Comparison of ENCODE assay signal across 18 cellular contexts in the genomic region with DNA sequence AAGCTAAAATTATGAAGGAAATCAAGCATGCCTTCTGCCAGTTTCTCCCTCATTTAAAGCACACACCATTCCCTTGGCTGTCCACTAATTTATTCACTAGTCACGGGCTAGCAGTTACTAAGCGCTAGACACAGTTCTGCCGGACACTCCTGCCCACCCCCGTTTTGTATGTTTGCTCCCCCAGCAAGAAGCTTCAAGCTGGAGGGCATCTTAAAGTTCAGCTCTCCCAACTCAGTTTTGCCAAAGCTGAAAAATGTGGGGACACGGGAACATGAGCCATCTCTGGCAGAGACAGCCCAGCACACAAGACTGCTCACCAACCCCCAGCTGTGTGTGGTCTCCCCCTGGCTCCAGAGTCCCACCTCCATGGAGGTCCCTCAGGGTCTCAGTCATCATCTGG.
A peak's percentile ranks its signal among the peaks of the same experiment; 100 is the strongest.
DNase-seq lines count a peak whose midpoint lies in the region; ATAC-seq and TF ChIP-seq lines count a peak whose summit lies in the region.
"Had no signal": no experiment of that assay in that cellular context is flagged by ENCODE, and none has a peak within 500 bp of the region (broad histone marks: within the 10 kb centered on the region; RNA-seq: fewer than 3 reads in every experiment).

No MANE protein-coding gene starts in this region.

- TF ChIP-seq CTCF in coronary artery (IDR thresholded peaks at IDR 0.05): no peak
- no peak for TF ChIP-seq CTCF in type B pancreatic cell (conservative IDR thresholded peaks at IDR 0.05)
- no peak for TF ChIP-seq CTCF in lower leg skin (IDR thresholded peaks at IDR 0.05)

- no peak overlapping the region for H3K4me3 Mint-ChIP-seq in activated CD4-positive, alpha-beta T cell treated with anti-CD3 and anti-CD28 coated beads, Interleukin-2, amount 10 ng/mL, durations not matched to agents 7 days and 5 days
- H3K4me3 Mint-ChIP-seq in type B pancreatic cell: no peak overlapping the region
- H3K4me3 Mint-ChIP-seq: CD14-positive monocyte; CD8-positive, alpha-beta T cell had no signal

- CTCF ChIA-PET in activated CD4-positive, alpha-beta T cell treated with anti-CD3 and anti-CD28 coated beads, Interleukin-2, amount 10 ng/mL, durations not matched to agents 7 days and 5 days (lab: Charles Lee): no interaction called here

- peak overlapping the region; percentile 25 for H3K27ac Mint-ChIP-seq in activated CD4-positive, alpha-beta T cell treated with anti-CD3 and anti-CD28 coated beads, Interleukin-2, amount 10 ng/mL, durations not matched to agents 7 days and 5 days
- no peak overlapping the region for H3K27ac Mint-ChIP-seq in type B pancreatic cell
- H3K27ac Mint-ChIP-seq: CD8-positive, alpha-beta T cell had no signal

- H3K4me3 ChIP-seq in coronary artery: no peak overlapping the region
- no peak overlapping the region for H3K4me3 ChIP-seq in lower leg skin (ENCODE audit: low read depth, poor library complexity, severe bottlenecking)

- 79 to 93% methylated on average over 5 of the region's 5 CpGs for WGBS in lower leg skin, 2 donors

- no peak for DNase-seq in activated CD4-positive, alpha-beta T cell treated with anti-CD3 and anti-CD28 coated beads, Interleukin-2, amount 10 ng/mL, durations not matched to agents 7 days and 5 days
- DNase-seq in activated CD4-positive, alpha-beta T cell treated with anti-CD3 and anti-CD28 coated beads for 48 hours: no peak
- peak; percentile 29 for DNase-seq in coronary artery (ENCODE audit: low spot score)
- DNase-seq in mesenteric fat pad (ENCODE audit: low spot score): peak; percentile 43
- DNase-seq in type B pancreatic cell (ENCODE audit: extremely low spot score, unreplicated experiment): peak; percentile 42
- DNase-seq in occipital lobe (lab: John Stamatoyannopoulos, UW): no peak
- no peak for DNase-seq in lower leg skin (ENCODE audit: low spot score in 2 of 2)
- DNase-seq: CD8-positive, alpha-beta T cell; COR-L47; DMS153; DMS79 treated with DMSO at 0.1 percent for 48 hours; EL; GOT3 had no signal

- POLR2A ChIA-PET in activated CD4-positive, alpha-beta T cell treated with anti-CD3 and anti-CD28 coated beads, Interleukin-2, amount 10 ng/mL, durations not matched to agents 7 days and 5 days (lab: Charles Lee): no interaction called here

- H3K27me3 Mint-ChIP-seq in activated CD4-positive, alpha-beta T cell treated with anti-CD3 and anti-CD28 coated beads, Interleukin-2, amount 10 ng/mL, durations not matched to agents 7 days and 5 days: no peaks in the 10 kb centered on the region
- no peaks in the 10 kb centered on the region for H3K27me3 Mint-ChIP-seq in type B pancreatic cell

- peaks cover 4% of the 10 kb centered on the region for H3K9me3 Mint-ChIP-seq in activated CD4-positive, alpha-beta T cell treated with anti-CD3 and anti-CD28 coated beads, Interleukin-2, amount 10 ng/mL, durations not matched to agents 7 days and 5 days
- no peaks in the 10 kb centered on the region for H3K9me3 Mint-ChIP-seq in type B pancreatic cell

- H3K27ac ChIP-seq in coronary artery: no peak overlapping the region
- H3K27ac ChIP-seq: 22Rv1, HL-60 had no signal

- no peak for ATAC-seq in SK-N-SH treated with all-trans-retinoic acid at 6 μM for 48 hours
- ATAC-seq: CD8-positive, alpha-beta T cell; HCT116 had no signal

- no peak for TF ChIP-seq POLR2A in lower leg skin (IDR thresholded peaks at IDR 0.05)

- no peaks in the 10 kb centered on the region for H3K4me1 Mint-ChIP-seq in activated CD4-positive, alpha-beta T cell treated with anti-CD3 and anti-CD28 coated beads, Interleukin-2, amount 10 ng/mL, durations not matched to agents 7 days and 5 days
- no peaks in the 10 kb centered on the region for H3K4me1 Mint-ChIP-seq in type B pancreatic cell (ENCODE audit: unreplicated experiment)
- H3K4me1 Mint-ChIP-seq: CD14-positive monocyte had no signal

- H3K36me3 Mint-ChIP-seq in activated CD4-positive, alpha-beta T cell treated with anti-CD3 and anti-CD28 coated beads, Interleukin-2, amount 10 ng/mL, durations not matched to agents 7 days and 5 days (ENCODE audit: low read depth): peaks cover 6% of the 10 kb centered on the region
- H3K36me3 Mint-ChIP-seq in type B pancreatic cell: no peaks in the 10 kb centered on the region

- intact Hi-C loops in lower leg skin (cut with DNase I; ENCODE audit: low total_unique reads): no loop called here

TF ChIP-seq in SK-N-SH treated with all-trans-retinoic acid at 6 μM for 48 hours, 23 proteins besides CTCF, POLR2A, EP300 and RAD21 (continues in another document):
- TF ChIP-seq, protein P1, sequence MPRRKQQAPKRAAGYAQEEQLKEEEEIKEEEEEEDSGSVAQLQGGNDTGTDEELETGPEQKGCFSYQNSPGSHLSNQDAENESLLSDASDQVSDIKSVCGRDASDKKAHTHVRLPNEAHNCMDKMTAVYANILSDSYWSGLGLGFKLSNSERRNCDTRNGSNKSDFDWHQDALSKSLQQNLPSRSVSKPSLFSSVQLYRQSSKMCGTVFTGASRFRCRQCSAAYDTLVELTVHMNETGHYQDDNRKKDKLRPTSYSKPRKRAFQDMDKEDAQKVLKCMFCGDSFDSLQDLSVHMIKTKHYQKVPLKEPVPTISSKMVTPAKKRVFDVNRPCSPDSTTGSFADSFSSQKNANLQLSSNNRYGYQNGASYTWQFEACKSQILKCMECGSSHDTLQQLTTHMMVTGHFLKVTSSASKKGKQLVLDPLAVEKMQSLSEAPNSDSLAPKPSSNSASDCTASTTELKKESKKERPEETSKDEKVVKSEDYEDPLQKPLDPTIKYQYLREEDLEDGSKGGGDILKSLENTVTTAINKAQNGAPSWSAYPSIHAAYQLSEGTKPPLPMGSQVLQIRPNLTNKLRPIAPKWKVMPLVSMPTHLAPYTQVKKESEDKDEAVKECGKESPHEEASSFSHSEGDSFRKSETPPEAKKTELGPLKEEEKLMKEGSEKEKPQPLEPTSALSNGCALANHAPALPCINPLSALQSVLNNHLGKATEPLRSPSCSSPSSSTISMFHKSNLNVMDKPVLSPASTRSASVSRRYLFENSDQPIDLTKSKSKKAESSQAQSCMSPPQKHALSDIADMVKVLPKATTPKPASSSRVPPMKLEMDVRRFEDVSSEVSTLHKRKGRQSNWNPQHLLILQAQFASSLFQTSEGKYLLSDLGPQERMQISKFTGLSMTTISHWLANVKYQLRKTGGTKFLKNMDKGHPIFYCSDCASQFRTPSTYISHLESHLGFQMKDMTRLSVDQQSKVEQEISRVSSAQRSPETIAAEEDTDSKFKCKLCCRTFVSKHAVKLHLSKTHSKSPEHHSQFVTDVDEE (CRISPR knock-in tag; IDR thresholded peaks at IDR 0.05): no peak
- TF ChIP-seq ZNF70 (CRISPR knock-in tag; IDR thresholded peaks at IDR 0.05): no peak
- no peak for TF ChIP-seq ARNTL (CRISPR knock-in tag; IDR thresholded peaks at IDR 0.05; ENCODE audit: borderline replicate concordance, low read depth)
- TF ChIP-seq RARB (CRISPR knock-in tag; IDR thresholded peaks at IDR 0.05): no peak
- TF ChIP-seq, protein P2, sequence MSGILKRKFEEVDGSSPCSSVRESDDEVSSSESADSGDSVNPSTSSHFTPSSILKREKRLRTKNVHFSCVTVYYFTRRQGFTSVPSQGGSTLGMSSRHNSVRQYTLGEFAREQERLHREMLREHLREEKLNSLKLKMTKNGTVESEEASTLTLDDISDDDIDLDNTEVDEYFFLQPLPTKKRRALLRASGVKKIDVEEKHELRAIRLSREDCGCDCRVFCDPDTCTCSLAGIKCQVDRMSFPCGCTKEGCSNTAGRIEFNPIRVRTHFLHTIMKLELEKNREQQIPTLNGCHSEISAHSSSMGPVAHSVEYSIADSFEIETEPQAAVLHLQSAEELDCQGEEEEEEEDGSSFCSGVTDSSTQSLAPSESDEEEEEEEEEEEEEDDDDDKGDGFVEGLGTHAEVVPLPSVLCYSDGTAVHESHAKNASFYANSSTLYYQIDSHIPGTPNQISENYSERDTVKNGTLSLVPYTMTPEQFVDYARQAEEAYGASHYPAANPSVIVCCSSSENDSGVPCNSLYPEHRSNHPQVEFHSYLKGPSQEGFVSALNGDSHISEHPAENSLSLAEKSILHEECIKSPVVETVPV (CRISPR knock-in tag; IDR thresholded peaks at IDR 0.05): no peak
- TF ChIP-seq PPARA (CRISPR knock-in tag; IDR thresholded peaks at IDR 0.05; ENCODE audit: borderline replicate concordance): no peak
- no peak for TF ChIP-seq GLIS3 (CRISPR knock-in tag; IDR thresholded peaks at IDR 0.05)
- no peak for TF ChIP-seq ZC3H10 (CRISPR knock-in tag; IDR thresholded peaks at IDR 0.05)
- TF ChIP-seq ISL1 (CRISPR knock-in tag; IDR thresholded peaks at IDR 0.05): no peak
- TF ChIP-seq, protein P3, sequence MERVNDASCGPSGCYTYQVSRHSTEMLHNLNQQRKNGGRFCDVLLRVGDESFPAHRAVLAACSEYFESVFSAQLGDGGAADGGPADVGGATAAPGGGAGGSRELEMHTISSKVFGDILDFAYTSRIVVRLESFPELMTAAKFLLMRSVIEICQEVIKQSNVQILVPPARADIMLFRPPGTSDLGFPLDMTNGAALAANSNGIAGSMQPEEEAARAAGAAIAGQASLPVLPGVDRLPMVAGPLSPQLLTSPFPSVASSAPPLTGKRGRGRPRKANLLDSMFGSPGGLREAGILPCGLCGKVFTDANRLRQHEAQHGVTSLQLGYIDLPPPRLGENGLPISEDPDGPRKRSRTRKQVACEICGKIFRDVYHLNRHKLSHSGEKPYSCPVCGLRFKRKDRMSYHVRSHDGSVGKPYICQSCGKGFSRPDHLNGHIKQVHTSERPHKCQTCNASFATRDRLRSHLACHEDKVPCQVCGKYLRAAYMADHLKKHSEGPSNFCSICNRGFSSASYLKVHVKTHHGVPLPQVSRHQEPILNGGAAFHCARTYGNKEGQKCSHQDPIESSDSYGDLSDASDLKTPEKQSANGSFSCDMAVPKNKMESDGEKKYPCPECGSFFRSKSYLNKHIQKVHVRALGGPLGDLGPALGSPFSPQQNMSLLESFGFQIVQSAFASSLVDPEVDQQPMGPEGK (CRISPR knock-in tag; IDR thresholded peaks at IDR 0.05; ENCODE audit: borderline replicate concordance): no peak
- no peak for TF ChIP-seq ZNF565 (CRISPR knock-in tag; conservative IDR thresholded peaks at IDR 0.05; ENCODE audit: low read depth)
- no peak for TF ChIP-seq TCF4 (CRISPR knock-in tag; IDR thresholded peaks at IDR 0.05; ENCODE audit: borderline replicate concordance)
- TF ChIP-seq, protein P4, sequence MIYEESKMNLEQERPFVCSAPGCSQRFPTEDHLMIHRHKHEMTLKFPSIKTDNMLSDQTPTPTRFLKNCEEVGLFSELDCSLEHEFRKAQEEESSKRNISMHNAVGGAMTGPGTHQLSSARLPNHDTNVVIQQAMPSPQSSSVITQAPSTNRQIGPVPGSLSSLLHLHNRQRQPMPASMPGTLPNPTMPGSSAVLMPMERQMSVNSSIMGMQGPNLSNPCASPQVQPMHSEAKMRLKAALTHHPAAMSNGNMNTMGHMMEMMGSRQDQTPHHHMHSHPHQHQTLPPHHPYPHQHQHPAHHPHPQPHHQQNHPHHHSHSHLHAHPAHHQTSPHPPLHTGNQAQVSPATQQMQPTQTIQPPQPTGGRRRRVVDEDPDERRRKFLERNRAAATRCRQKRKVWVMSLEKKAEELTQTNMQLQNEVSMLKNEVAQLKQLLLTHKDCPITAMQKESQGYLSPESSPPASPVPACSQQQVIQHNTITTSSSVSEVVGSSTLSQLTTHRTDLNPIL (CRISPR knock-in tag; IDR thresholded peaks at IDR 0.05; ENCODE audit: low read depth): no peak
- TF ChIP-seq BACH2 (CRISPR knock-in tag; IDR thresholded peaks at IDR 0.05; ENCODE audit: borderline replicate concordance): no peak

Comparison
In these comparisons a context has a peak if more than half of its experiments do, and no peak if none do; other contexts are left out.
1. DNase-seq: peak in coronary artery (single experiment), mesenteric fat pad (single experiment) and type B pancreatic cell (single experiment); none in activated CD4-positive, alpha-beta T cell treated with anti-CD3 and anti-CD28 coated beads, Interleukin-2, amount 10 ng/mL, durations not matched to agents 7 days and 5 days (single experiment), activated CD4-positive, alpha-beta T cell treated with anti-CD3 and anti-CD28 coated beads for 48 hours (single experiment), occipital lobe (single experiment) and lower leg skin (0 of 2).